1 cellular context compared by ENCODE assay signal in genomic region chr2:237677951-237678481, GRCh38.
TF ChIP-seq lines count a peak whose summit lies in the region.

No MANE protein-coding gene starts in this region.

TF ChIP-seq in K562, 482 proteins besides CTCF, POLR2A, EP300 and RAD21 (continued from another document):
- no peak for TF ChIP-seq SP1 (CRISPR knock-in tag; IDR thresholded peaks at IDR 0.05)
- TF ChIP-seq ZNF3 (CRISPR knock-in tag; IDR thresholded peaks at IDR 0.05): no peak
- TF ChIP-seq ATF3 (IDR thresholded peaks at IDR 0.05): peak; percentile 51; the same call in 1 of the 2 replicates
- TF ChIP-seq ATF3 (CRISPR knock-in tag; conservative IDR thresholded peaks at IDR 0.05): no peak
- peak; percentile 50; the same call in 1 of the 2 replicates for TF ChIP-seq ARID1B (IDR thresholded peaks at IDR 0.05)
- TF ChIP-seq TBL1XR1 (IDR thresholded peaks at IDR 0.05; ENCODE audit: low read length in 2 of 2): no peak
- TF ChIP-seq ZNF76 (CRISPR knock-in tag; IDR thresholded peaks at IDR 0.05; ENCODE audit: borderline replicate concordance): no peak
- TF ChIP-seq MTA1 (IDR thresholded peaks at IDR 0.05; ENCODE audit: borderline replicate concordance): no peak
- no peak for TF ChIP-seq SMARCB1 (IDR thresholded peaks at IDR 0.05; ENCODE audit: insufficient read length, low read depth)
- TF ChIP-seq TEAD4 (IDR thresholded peaks at IDR 0.05; ENCODE audit: low read length): peak; percentile 70; the same call in 1 of the 2 replicates
- TF ChIP-seq TEAD4 (CRISPR knock-in tag; IDR thresholded peaks at IDR 0.05; ENCODE audit: borderline replicate concordance): no peak
- TF ChIP-seq, protein P1, sequence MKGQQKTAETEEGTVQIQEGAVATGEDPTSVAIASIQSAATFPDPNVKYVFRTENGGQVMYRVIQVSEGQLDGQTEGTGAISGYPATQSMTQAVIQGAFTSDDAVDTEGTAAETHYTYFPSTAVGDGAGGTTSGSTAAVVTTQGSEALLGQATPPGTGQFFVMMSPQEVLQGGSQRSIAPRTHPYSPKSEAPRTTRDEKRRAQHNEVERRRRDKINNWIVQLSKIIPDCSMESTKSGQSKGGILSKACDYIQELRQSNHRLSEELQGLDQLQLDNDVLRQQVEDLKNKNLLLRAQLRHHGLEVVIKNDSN (CRISPR knock-in tag; IDR thresholded peaks at IDR 0.05): no peak
- TF ChIP-seq, protein P2, sequence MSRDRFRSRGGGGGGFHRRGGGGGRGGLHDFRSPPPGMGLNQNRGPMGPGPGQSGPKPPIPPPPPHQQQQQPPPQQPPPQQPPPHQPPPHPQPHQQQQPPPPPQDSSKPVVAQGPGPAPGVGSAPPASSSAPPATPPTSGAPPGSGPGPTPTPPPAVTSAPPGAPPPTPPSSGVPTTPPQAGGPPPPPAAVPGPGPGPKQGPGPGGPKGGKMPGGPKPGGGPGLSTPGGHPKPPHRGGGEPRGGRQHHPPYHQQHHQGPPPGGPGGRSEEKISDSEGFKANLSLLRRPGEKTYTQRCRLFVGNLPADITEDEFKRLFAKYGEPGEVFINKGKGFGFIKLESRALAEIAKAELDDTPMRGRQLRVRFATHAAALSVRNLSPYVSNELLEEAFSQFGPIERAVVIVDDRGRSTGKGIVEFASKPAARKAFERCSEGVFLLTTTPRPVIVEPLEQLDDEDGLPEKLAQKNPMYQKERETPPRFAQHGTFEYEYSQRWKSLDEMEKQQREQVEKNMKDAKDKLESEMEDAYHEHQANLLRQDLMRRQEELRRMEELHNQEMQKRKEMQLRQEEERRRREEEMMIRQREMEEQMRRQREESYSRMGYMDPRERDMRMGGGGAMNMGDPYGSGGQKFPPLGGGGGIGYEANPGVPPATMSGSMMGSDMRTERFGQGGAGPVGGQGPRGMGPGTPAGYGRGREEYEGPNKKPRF (IDR thresholded peaks at IDR 0.05; ENCODE audit: low read depth, low read length): no peak
- TF ChIP-seq CEBPB (tag; IDR thresholded peaks at IDR 0.05): peak; percentile 89
